Comparison of ENCODE assay signal across 25 cellular contexts in the genomic region with DNA sequence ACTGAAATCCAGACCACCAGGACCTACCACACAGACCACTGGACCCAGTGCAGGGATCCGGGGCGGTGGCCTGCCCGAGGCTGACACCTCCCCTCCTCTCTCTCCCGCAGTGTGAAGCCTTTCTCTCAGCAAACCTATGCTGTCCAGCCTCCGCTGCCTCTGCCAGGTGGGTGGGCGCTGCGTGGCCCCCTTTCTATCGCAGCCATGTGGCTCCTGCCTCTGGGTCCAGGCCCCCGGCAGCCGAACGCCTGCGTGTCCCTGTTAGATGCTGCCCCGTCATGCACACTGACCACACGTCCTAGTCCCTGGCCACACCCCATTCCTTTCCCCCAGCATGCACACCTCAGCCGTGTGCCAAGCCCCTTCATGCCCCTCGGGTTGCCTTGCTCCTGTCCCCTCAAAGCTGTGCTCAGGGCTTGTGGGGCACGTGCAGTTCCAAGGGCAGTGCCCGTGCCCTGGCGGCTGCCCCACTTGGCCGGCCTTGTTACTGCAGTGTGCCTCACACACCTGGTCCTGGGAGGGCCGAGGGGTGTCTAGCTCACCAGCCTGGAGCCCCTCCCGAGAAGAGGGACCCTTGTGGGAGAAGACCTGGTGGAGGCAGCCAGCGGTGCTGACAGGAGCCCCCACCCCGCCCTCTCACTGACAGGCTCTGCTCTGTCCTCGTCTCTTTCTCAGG. TPM values are rescaled to one million over a fixed set of nuclear protein-coding genes. Genes with fewer than 3 reads are reported as not detected.
DNase-seq lines count a peak whose midpoint lies in the region; ATAC-seq and TF ChIP-seq lines count a peak whose summit lies in the region.
"Had no signal": no experiment of that assay in that cellular context is flagged by ENCODE, and none has a peak within 500 bp of the region (broad histone marks: within the 10 kb centered on the region; RNA-seq: fewer than 3 reads in every experiment).

No MANE protein-coding gene starts in this region.

- peaks cover 81% of the 10 kb centered on the region for H3K36me3 Mint-ChIP-seq in Caco-2 (ENCODE audit: insufficient read depth, unreplicated experiment)
- H3K36me3 Mint-ChIP-seq in T-helper 2 cell treated with Interferon-gamma antibody and Interleukin-4, amounts not matched to agents 5 μg/mL and 100 μg/mL, for 36 hours (ENCODE audit: low read depth): no peaks in the 10 kb centered on the region

- POLR2A ChIA-PET in Caco-2 (lab: Charles Lee): no interaction called here

- ATAC-seq in Right ventricle myocardium superior (ENCODE audit: poor library complexity) (peak; percentile 60), RWPE2 (ENCODE audit: low read depth) (no peak)
- ATAC-seq: SK-N-SH treated with all-trans-retinoic acid at 6 μM for 48 hours had no signal

- no peak for TF ChIP-seq CTCF in left ventricle myocardium inferior (IDR thresholded peaks at IDR 0.05; ENCODE audit: borderline replicate concordance)
- TF ChIP-seq CTCF in Caco-2 (IDR thresholded peaks at IDR 0.05; ENCODE audit: insufficient read depth in 1 of 2, low read depth in 1 of 2, low read length in 1 of 2, severe bottlenecking in 1 of 2, unreplicated experiment in 1 of 2): no peak
- no peak for TF ChIP-seq CTCF in RWPE2 (IDR thresholded peaks at IDR 0.05; ENCODE audit: poor library complexity, severe bottlenecking)
- no peak for TF ChIP-seq CTCF in osteoblast (IDR thresholded peaks at IDR 0.05; ENCODE audit: extremely low read depth, low read depth, low read length)

- H3K4me3 ChIP-seq in left ventricle myocardium inferior (no peak overlapping the region), Caco-2 (ENCODE audit: low read depth, low read length) (no peak overlapping the region), RWPE2 (ENCODE audit: severe bottlenecking) (no peak overlapping the region), osteoblast (ENCODE audit: insufficient read depth, low read length) (no peak overlapping the region)
- H3K4me3 ChIP-seq: BLaER1 treated with 17β-estradiol and CSF1 and Interleukin-3, amounts not matched to agents 10 nM and 100 nM; GM23248; HAP-1; SJCRH30 had no signal

- H3K4me1 ChIP-seq in left ventricle myocardium inferior (peaks cover 7% of the 10 kb centered on the region), Caco-2 (no peaks in the 10 kb centered on the region), RWPE2 (ENCODE audit: insufficient read depth, poor library complexity, severe bottlenecking) (no peaks in the 10 kb centered on the region), osteoblast (ENCODE audit: insufficient read depth, low read length) (peaks cover under 1% of the 10 kb centered on the region)
- H3K4me1 ChIP-seq: HAP-1 had no signal

- DNase-seq in Right ventricle myocardium superior: peak; percentile 43
- no peak for DNase-seq in left ventricle myocardium inferior
- DNase-seq in Caco-2: no peak
- peak; percentile 67 for DNase-seq in RWPE2 (ENCODE audit: low spot score)
- peak; percentile 48 for DNase-seq in osteoblast (ENCODE audit: insufficient read length, low spot score, missing footprints)
- DNase-seq in T-helper 2 cell treated with Interferon-gamma antibody and Interleukin-4, amounts not matched to agents 5 μg/mL and 100 μg/mL, for 36 hours (ENCODE audit: low spot score): no peak
- DNase-seq in NK-92 (lab: John Stamatoyannopoulos, UW; ENCODE audit: unreplicated experiment): no peak
- DNase-seq in NCI-H1694 treated with DMSO at 0.1 percent for 48 hours (lab: John Stamatoyannopoulos, UW): no peak
- DNase-seq: AML-193; CD4-positive, alpha-beta T cell; COR-L47; GM23248; HFFc6; IMR-90; KG1; MM.1S; NCI-H1694; NCI-H2081; NCI-H2227 treated with DMSO at 0.1 percent for 48 hours; NCI-H526 treated with DMSO at 0.1 percent for 48 hours; SJCRH30 had no signal

- H3K27me3 ChIP-seq in left ventricle myocardium inferior (ENCODE audit: low read depth): no peaks in the 10 kb centered on the region
- no peaks in the 10 kb centered on the region for H3K27me3 ChIP-seq in Caco-2 (replicated peaks; ENCODE audit: control insufficient read depth, insufficient read depth, low read length)
- H3K27me3 ChIP-seq in RWPE2 (ENCODE audit: insufficient read depth, poor library complexity, severe bottlenecking): no peaks in the 10 kb centered on the region
- no peaks in the 10 kb centered on the region for H3K27me3 ChIP-seq in osteoblast (ENCODE audit: insufficient read depth, low read length)
- H3K27me3 ChIP-seq: BLaER1 treated with 17β-estradiol and CSF1 and Interleukin-3, amounts not matched to agents 10 nM and 100 nM; SJCRH30 had no signal

- H3K79me2 ChIP-seq in osteoblast (ENCODE audit: insufficient read depth, low read length): no peaks in the 10 kb centered on the region

- no peaks in the 10 kb centered on the region for H3K9me3 Mint-ChIP-seq in Caco-2 (ENCODE audit: unreplicated experiment)
- no peaks in the 10 kb centered on the region for H3K9me3 Mint-ChIP-seq in T-helper 2 cell treated with Interferon-gamma antibody and Interleukin-4, amounts not matched to agents 5 μg/mL and 100 μg/mL, for 36 hours
- H3K9me3 Mint-ChIP-seq: CD4-positive, alpha-beta T cell; HFFc6 had no signal

- H3K4me2 ChIP-seq in osteoblast (ENCODE audit: insufficient read depth, low read length): no peak overlapping the region
- H3K4me2 ChIP-seq: BLaER1 treated with 17β-estradiol and CSF1 and Interleukin-3, amounts not matched to agents 10 nM and 100 nM had no signal

- peak overlapping the region; percentile 2 for H3K27ac Mint-ChIP-seq in Caco-2 (ENCODE audit: unreplicated experiment)
- H3K27ac Mint-ChIP-seq in T-helper 2 cell treated with Interferon-gamma antibody and Interleukin-4, amounts not matched to agents 5 μg/mL and 100 μg/mL, for 36 hours: no peak overlapping the region
- H3K27ac Mint-ChIP-seq: CD4-positive, alpha-beta T cell; HFFc6 had no signal

- intact Hi-C loops in Right ventricle myocardium superior (cut with DNase I): no loop called here
- intact Hi-C loops in left ventricle myocardium inferior (cut with micrococcal nuclease): no loop called here
- intact Hi-C loops in Caco-2 (cut with micrococcal nuclease; ENCODE audit: unreplicated experiment): no loop called here

- H3K4me1 Mint-ChIP-seq in Caco-2 (ENCODE audit: low read depth, unreplicated experiment): no peaks in the 10 kb centered on the region
- peaks cover 8% of the 10 kb centered on the region for H3K4me1 Mint-ChIP-seq in T-helper 2 cell treated with Interferon-gamma antibody and Interleukin-4, amounts not matched to agents 5 μg/mL and 100 μg/mL, for 36 hours (ENCODE audit: low read depth)

- peaks cover 18% of the 10 kb centered on the region for H3K36me3 ChIP-seq in left ventricle myocardium inferior
- no peaks in the 10 kb centered on the region; the same call in 1 of the 2 replicates for H3K36me3 ChIP-seq in Caco-2 (ENCODE audit: control insufficient read depth, insufficient read depth, low read length)
- H3K36me3 ChIP-seq in RWPE2 (ENCODE audit: low read depth): peaks cover 53% of the 10 kb centered on the region
- H3K36me3 ChIP-seq in osteoblast (ENCODE audit: insufficient read depth, low read length): peaks cover 38% of the 10 kb centered on the region

- H3K27ac ChIP-seq in left ventricle myocardium inferior (replicated peaks): no peak overlapping the region
- no peak overlapping the region for H3K27ac ChIP-seq in RWPE2 (ENCODE audit: poor library complexity, severe bottlenecking)
- no peak overlapping the region for H3K27ac ChIP-seq in osteoblast (ENCODE audit: low read depth, low read length)
- H3K27ac ChIP-seq: BLaER1 treated with 17β-estradiol and CSF1 and Interleukin-3, amounts not matched to agents 10 nM and 100 nM; GM23248; RWPE1; SJCRH30 had no signal

- CTCF ChIA-PET in Caco-2 (lab: Charles Lee): no interaction called here

- H3K27me3 Mint-ChIP-seq in Caco-2 (ENCODE audit: insufficient read depth, unreplicated experiment): no peaks in the 10 kb centered on the region
- no peaks in the 10 kb centered on the region for H3K27me3 Mint-ChIP-seq in T-helper 2 cell treated with Interferon-gamma antibody and Interleukin-4, amounts not matched to agents 5 μg/mL and 100 μg/mL, for 36 hours (ENCODE audit: low read depth)
- H3K27me3 Mint-ChIP-seq: CD4-positive, alpha-beta T cell had no signal

- H4K20me1 ChIP-seq in osteoblast (ENCODE audit: insufficient read depth, low read length): peaks cover 5% of the 10 kb centered on the region

- H3K4me3 Mint-ChIP-seq in Caco-2 (ENCODE audit: unreplicated experiment): no peak overlapping the region
- H3K4me3 Mint-ChIP-seq in T-helper 2 cell treated with Interferon-gamma antibody and Interleukin-4, amounts not matched to agents 5 μg/mL and 100 μg/mL, for 36 hours: no peak overlapping the region
- H3K4me3 Mint-ChIP-seq: CD4-positive, alpha-beta T cell; HFFc6 had no signal

- no peak overlapping the region for H2AFZ ChIP-seq in osteoblast (ENCODE audit: low read length)
- H2AFZ ChIP-seq: GM23248 had no signal

- BruUV-seq in Caco-2 (replicated peaks; lab: Mats Ljungman, UMichigan): no TSS peak

- H3K9me3 ChIP-seq in left ventricle myocardium inferior (replicated peaks): no peaks in the 10 kb centered on the region
- H3K9me3 ChIP-seq in Caco-2: no peaks in the 10 kb centered on the region
- no peaks in the 10 kb centered on the region for H3K9me3 ChIP-seq in RWPE2 (ENCODE audit: severe bottlenecking)
- no peaks in the 10 kb centered on the region for H3K9me3 ChIP-seq in osteoblast (ENCODE audit: low read depth, low read length)
- H3K9me3 ChIP-seq: BLaER1 treated with 17β-estradiol and CSF1 and Interleukin-3, amounts not matched to agents 10 nM and 100 nM; HAP-1; SJCRH30 had no signal

RNA-seq across cellular contexts. Expression of a gene that starts 58.0 kb away (rescaled TPM):
- total RNA-seq in Right ventricle myocardium superior: 156 TPM
- 305 TPM for total RNA-seq in left ventricle myocardium inferior
- total RNA-seq in Caco-2 (2022): 45.5 and 49.1 TPM in 2 replicates
- 12.1 and 13.0 TPM in 2 replicates for total RNA-seq in osteoblast

RNA-seq across cellular contexts. Expression of a gene that starts 59.9 kb away (rescaled TPM):
- total RNA-seq in Right ventricle myocardium superior: 7.6 TPM
- 6.7 TPM for total RNA-seq in left ventricle myocardium inferior
- 96.2 and 97.8 TPM in 2 replicates for total RNA-seq in Caco-2 (2022)
- total RNA-seq in osteoblast: 15.2 and 16.2 TPM in 2 replicates
- total RNA-seq: CD4-positive, alpha-beta T cell had no signal

Comparison
In these comparisons a context has a peak if more than half of its experiments do, and no peak if none do; other contexts are left out.
1. DNase-seq: peak in Right ventricle myocardium superior (single experiment), RWPE2 (single experiment) and osteoblast (single experiment); none in left ventricle myocardium inferior (single experiment), Caco-2 (0 of 2), T-helper 2 cell treated with Interferon-gamma antibody and Interleukin-4, amounts not matched to agents 5 μg/mL and 100 μg/mL, for 36 hours (single experiment), NK-92 (single experiment) and NCI-H1694 treated with DMSO at 0.1 percent for 48 hours (single experiment).